8 cellular contexts compared by ENCODE assay signal in genomic region chr3:115783938-115784738, GRCh38.
DNase-seq lines count a peak whose midpoint lies in the region; ATAC-seq and TF ChIP-seq lines count a peak whose summit lies in the region.

No MANE protein-coding gene starts in this region.

- no peaks in the 10 kb centered on the region for H4K20me1 ChIP-seq in hepatocyte (ENCODE audit: insufficient read depth, poor library complexity, severe bottlenecking)

- peaks cover 3% of the 10 kb centered on the region in 2 donors for H3K4me1 ChIP-seq in ascending aorta
- peaks cover 3% of the 10 kb centered on the region for H3K4me1 ChIP-seq in hepatocyte (ENCODE audit: insufficient read depth)
- no peaks in the 10 kb centered on the region for H3K4me1 ChIP-seq in rectal smooth muscle tissue (ENCODE audit: control insufficient read depth, insufficient read depth, low read length)
- H3K4me1 ChIP-seq in aorta (ENCODE audit: control insufficient read depth in 1 of 2, insufficient read depth in 2 of 2, low read length in 2 of 2) = no peaks in the 10 kb centered on the region

- no peaks in the 10 kb centered on the region for H3K27me3 ChIP-seq in ascending aorta
- no peaks in the 10 kb centered on the region for H3K27me3 ChIP-seq in hepatocyte
- no peaks in the 10 kb centered on the region for H3K27me3 ChIP-seq in rectal smooth muscle tissue (ENCODE audit: control insufficient read depth, insufficient read depth, low read length)
- H3K27me3 ChIP-seq in aorta (ENCODE audit: control insufficient read depth in 1 of 2, insufficient read depth in 2 of 2, low read length in 1 of 2) = no peaks in the 10 kb centered on the region

- under 1% methylated on average over 49 of the region's 81 CpGs for WGBS in hepatocyte (ENCODE audit: low lambda C conversion rate, missing lambda C conversion rate)
- WGBS in aorta, 2 donors = 0 to 1% methylated on average over 78 to 81 of the region's 81 CpGs

- intact Hi-C loops in ascending aorta (cut with DNase I) (loop anchor here (1.0 to 10.0 kb wide), 7 partner anchors 31 to 689 kb away; partner anchors contain the start of gene ZBTB20), aorta (cut with DNase I) (loop anchor here (2.0 to 10.0 kb wide), 4 partner anchors 31 to 569 kb away; no protein-coding TSS in a partner anchor)

- H3K9ac ChIP-seq in rectal smooth muscle tissue (ENCODE audit: low read length) = peak overlapping the region; percentile 17

- DNase-seq in NCI-H187 treated with DMSO at 0.1 percent for 48 hours (lab: John Stamatoyannopoulos, UW) (peak; percentile 70), T-helper 2 cell (peak; percentile 74 to 92 (median 86)), ascending aorta (ENCODE audit: low spot score in 2 of 2) (peak; percentile 73 to 92), hepatocyte (ENCODE audit: low spot score) (peak; percentile 97), aorta (peak; percentile 94 to 95)

- H3K4me3 ChIP-seq in ascending aorta (peak overlapping the region; percentile 84 to 95), hepatocyte (peak overlapping the region; percentile 73), rectal smooth muscle tissue (ENCODE audit: low read length) (peak overlapping the region; percentile 77), aorta (ENCODE audit: low read length in 2 of 2) (peak overlapping the region; percentile 58 to 85)

- H3K4me2 ChIP-seq in hepatocyte = peak overlapping the region; percentile 89

- H3K9me3 ChIP-seq in ascending aorta (no peaks in the 10 kb centered on the region), hepatocyte (ENCODE audit: low read depth) (no peaks in the 10 kb centered on the region), aorta (ENCODE audit: control insufficient read depth, low read length) (no peaks in the 10 kb centered on the region)

- H3K36me3 ChIP-seq in ascending aorta (no peaks in the 10 kb centered on the region), hepatocyte (replicated peaks; ENCODE audit: insufficient read depth, low read depth) (no peaks in the 10 kb centered on the region), rectal smooth muscle tissue (ENCODE audit: control insufficient read depth, insufficient read depth, low read length) (no peaks in the 10 kb centered on the region), aorta (ENCODE audit: control insufficient read depth in 1 of 2, insufficient read depth in 2 of 2, low read length in 1 of 2) (no peaks in the 10 kb centered on the region)

- peak overlapping the region; percentile 91 for H2AFZ ChIP-seq in hepatocyte

- TF ChIP-seq POLR2A in GM18505 (IDR thresholded peaks at IDR 0.05; ENCODE audit: borderline replicate concordance, extremely low read depth, insufficient read depth, insufficient read length) = no peak

- TF ChIP-seq CTCF in ascending aorta (IDR thresholded peaks at IDR 0.05) (peak; percentile 91 to 99 (median 97)), hepatocyte (IDR thresholded peaks at IDR 0.05; ENCODE audit: poor library complexity) (peak; percentile 98)

- H3K79me2 ChIP-seq in hepatocyte = no peaks in the 10 kb centered on the region

- no peaks in the 10 kb centered on the region for H3K9me2 ChIP-seq in hepatocyte (replicated peaks; ENCODE audit: insufficient read depth)

- peak overlapping the region; percentile 86 to 95 for H3K27ac ChIP-seq in ascending aorta
- peak overlapping the region; percentile 98 for H3K27ac ChIP-seq in hepatocyte
- peak overlapping the region; percentile 89 for H3K27ac ChIP-seq in rectal smooth muscle tissue (ENCODE audit: low read depth, low read length)
- H3K27ac ChIP-seq in aorta (ENCODE audit: low read depth in 1 of 2, low read length in 2 of 2) = peak overlapping the region; percentile 49 to 68

- ATAC-seq in GM18505 (IDR thresholded peaks at IDR 0.05; ENCODE audit: unreplicated experiment) = peak; percentile 92
- ATAC-seq in HG02981 (IDR thresholded peaks at IDR 0.05; ENCODE audit: unreplicated experiment) = peak; percentile 88
- peak; percentile 97 for ATAC-seq in aorta (ENCODE audit: low FRiP score)

Comparison
In these comparisons a context has a peak if more than half of its experiments do, and no peak if none do; other contexts are left out.
1. Peak in every context shown above with its lines: DNase-seq, ATAC-seq, H3K4me3 ChIP-seq and H3K27ac ChIP-seq.